Comparison of ENCODE assay signal across 8 cellular contexts in genomic region chr6:114108119-114109002, GRCh38.
DNase-seq lines count a peak whose midpoint lies in the region; ATAC-seq lines count a peak whose summit lies in the region.

No MANE protein-coding gene starts in this region.

- intact Hi-C loops in posterior cingulate gyrus (cut with DNase I) = loop anchor here (2.0 kb wide), 1 partner anchor 114 kb away; no protein-coding TSS in a partner anchor

- DNase-seq in A172 (ENCODE audit: low spot score) (peak; percentile 66), GM04504 (ENCODE audit: low read depth) (peak; percentile 50), NCI-H2227 (lab: John Stamatoyannopoulos, UW; ENCODE audit: unreplicated experiment) (peak; percentile 49), activated T-cell treated with anti-CD3 and anti-CD28 coated beads for 4 hours (peak; percentile 1), globus pallidus (ENCODE audit: low spot score) (peak; percentile 91), posterior cingulate gyrus (peak in 9 of 10 donors; percentile 31 to 94 (median 73))

- peak; percentile 51 for ATAC-seq in HG02763 (IDR thresholded peaks at IDR 0.05; ENCODE audit: unreplicated experiment)
- no peak for ATAC-seq in esophagus mucosa

Comparison
In these comparisons a context has a peak if more than half of its experiments do, and no peak if none do; other contexts are left out.
1. DNase-seq: peak in every context shown above with its lines; median percentile 91 in globus pallidus; 73 in posterior cingulate gyrus; 66 in A172; 50 in GM04504; 49 in NCI-H2227; 1 in activated T-cell treated with anti-CD3 and anti-CD28 coated beads for 4 hours.